1 cellular context compared by ENCODE assay signal in the genomic region with DNA sequence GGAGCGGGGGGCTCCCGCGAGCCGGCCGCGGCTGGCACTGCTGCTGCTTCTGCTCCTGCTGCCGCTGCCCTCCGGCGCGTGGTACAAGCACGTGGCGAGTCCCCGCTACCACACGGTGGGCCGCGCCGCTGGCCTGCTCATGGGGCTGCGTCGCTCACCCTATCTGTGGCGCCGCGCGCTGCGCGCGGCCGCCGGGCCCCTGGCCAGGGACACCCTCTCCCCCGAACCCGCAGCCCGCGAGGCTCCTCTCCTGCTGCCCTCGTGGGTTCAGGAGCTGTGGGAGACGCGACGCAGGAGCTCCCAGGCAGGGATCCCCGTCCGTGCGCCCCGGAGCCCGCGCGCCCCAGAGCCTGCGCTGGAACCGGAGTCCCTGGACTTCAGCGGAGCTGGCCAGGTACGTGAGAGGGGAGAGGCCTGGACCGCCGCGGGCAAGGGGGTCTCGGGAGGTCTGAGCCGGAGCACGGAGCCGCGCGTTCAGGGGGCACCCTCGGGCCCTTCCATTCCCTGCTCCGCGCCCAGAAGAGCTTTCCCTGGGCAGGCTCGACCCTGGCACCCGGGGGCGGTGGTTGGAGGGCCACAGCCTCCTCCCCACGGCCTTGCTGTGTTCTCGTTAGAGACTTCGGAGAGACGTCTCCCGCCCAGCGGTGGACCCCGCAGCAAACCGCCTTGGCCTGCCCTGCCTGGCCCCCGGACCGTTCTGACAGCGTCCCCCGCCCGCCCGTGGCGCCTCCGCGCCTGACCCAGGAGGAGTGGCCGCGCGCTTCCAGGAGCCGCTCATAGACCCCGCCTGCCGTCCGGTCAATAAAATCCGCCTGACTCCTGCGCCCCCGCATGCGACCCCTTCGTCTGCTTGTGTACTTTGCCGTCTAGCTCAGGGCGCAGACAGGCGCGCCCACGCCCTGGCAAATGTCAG.
TF ChIP-seq lines count a peak whose summit lies in the region.

No MANE protein-coding gene starts in this region.

TF ChIP-seq in IMR-90, 13 proteins besides CTCF, POLR2A, EP300 and RAD21:
- no peak for TF ChIP-seq NFE2L2 (IDR thresholded peaks at IDR 0.05; ENCODE audit: low read depth, low read length)
